1 cellular context compared by ENCODE assay signal in genomic region chr4:72169861-72170260, GRCh38.
A peak's percentile ranks its signal among the peaks of the same experiment; 100 is the strongest.
TF ChIP-seq lines count a peak whose summit lies in the region.

No MANE protein-coding gene starts in this region.

TF ChIP-seq in K562, 482 proteins besides CTCF, POLR2A, EP300 and RAD21 (continued from another document):
- 0 out of 2 replicates have a peak, but pooled peaks have one; percentile 4 for TF ChIP-seq MGA (IDR thresholded peaks at IDR 0.05)
